8 cellular contexts compared by ENCODE assay signal in the genomic region with DNA sequence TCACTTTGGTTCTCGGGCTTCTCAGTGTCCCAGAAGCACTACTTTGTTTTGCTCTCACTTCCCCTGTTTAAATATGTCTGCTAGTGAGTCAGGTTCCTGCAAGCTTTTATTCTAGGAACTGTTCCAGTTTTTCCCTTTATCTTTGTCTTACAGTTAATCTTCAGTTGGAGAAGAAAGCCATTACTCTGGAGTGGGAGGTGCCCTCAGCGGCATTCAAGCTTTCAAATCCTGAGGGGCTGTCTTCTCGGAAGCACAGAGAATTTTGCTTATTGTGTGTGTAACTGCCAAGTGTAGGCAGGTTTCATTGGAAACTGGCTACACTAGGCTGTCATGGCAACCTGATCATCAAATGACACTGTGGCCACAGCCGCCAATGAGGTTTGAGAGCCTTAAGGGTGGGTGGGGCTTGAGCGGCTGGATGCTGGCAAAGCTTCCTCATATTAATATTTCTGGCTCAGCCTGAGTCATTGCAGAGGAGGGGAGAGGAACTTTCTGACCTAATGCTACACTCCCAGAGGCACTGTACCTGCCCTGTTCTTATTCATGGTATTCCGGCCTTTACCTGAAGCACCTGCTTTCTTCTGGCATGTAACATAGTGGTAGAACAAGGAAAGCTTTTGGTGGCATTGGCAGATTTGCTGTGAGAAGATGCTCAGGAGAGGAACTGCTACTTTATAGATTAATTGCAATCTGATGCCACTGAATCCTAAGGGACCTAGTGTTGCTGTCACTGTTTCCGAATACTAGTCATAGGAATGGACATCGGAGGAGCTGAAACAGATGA. TPM values are rescaled to one million over a fixed set of nuclear protein-coding genes. Genes with fewer than 3 reads are reported as not detected.
DNase-seq lines count a peak whose midpoint lies in the region; ATAC-seq and TF ChIP-seq lines count a peak whose summit lies in the region.

No MANE protein-coding gene starts in this region.

- H3K14ac ChIP-seq in neuronal stem cell (ENCODE audit: low read length): no peak overlapping the region

- no peak overlapping the region for H3K4ac ChIP-seq in neuronal stem cell (ENCODE audit: low read length)

- H2AFZ ChIP-seq in Karpas-422 (ENCODE audit: low read length) (no peak overlapping the region), neuronal stem cell (ENCODE audit: low read length) (peak overlapping the region; percentile 45)

- ATAC-seq in GM21786 (IDR thresholded peaks at IDR 0.05; ENCODE audit: unreplicated experiment): peak; percentile 91

- H3K79me1 ChIP-seq in neuronal stem cell (ENCODE audit: low read depth, low read length): peaks cover 9% of the 10 kb centered on the region

- no peak overlapping the region for H2BK15ac ChIP-seq in neuronal stem cell (ENCODE audit: low read length)

- H2BK12ac ChIP-seq in neuronal stem cell (ENCODE audit: low read length): no peak overlapping the region

- H2AK5ac ChIP-seq in neuronal stem cell (ENCODE audit: low read depth, low read length): no peak overlapping the region

- H2BK5ac ChIP-seq in neuronal stem cell (ENCODE audit: low read length): no peak overlapping the region

- H3K9me2 ChIP-seq in Karpas-422 (replicated peaks; ENCODE audit: insufficient read depth, low read length): no peaks in the 10 kb centered on the region

- H3K27me3 ChIP-seq in Karpas-422 (ENCODE audit: low read length): no peaks in the 10 kb centered on the region
- H3K27me3 ChIP-seq in neuronal stem cell (ENCODE audit: control insufficient read depth in 3 of 3, insufficient read depth in 3 of 3, low read depth in 1 of 3, low read length in 3 of 3): no peaks in the 10 kb centered on the region
- H3K27me3 ChIP-seq in stomach smooth muscle (ENCODE audit: control insufficient read depth in 1 of 2, insufficient read depth in 2 of 2, low read length in 2 of 2): no peaks in the 10 kb centered on the region

- H3K18ac ChIP-seq in neuronal stem cell (ENCODE audit: low read length): no peak overlapping the region

- H4K20me1 ChIP-seq in Karpas-422 (ENCODE audit: insufficient read depth, low read depth, low read length): peaks cover 6% of the 10 kb centered on the region; the same call in 1 of the 2 replicates

- H3K23ac ChIP-seq in neuronal stem cell (ENCODE audit: low read depth, low read length, poor library complexity): no peak overlapping the region

- H2BK120ac ChIP-seq in neuronal stem cell (ENCODE audit: low read depth, low read length): no peak overlapping the region

- H4K91ac ChIP-seq in neuronal stem cell (ENCODE audit: low read depth, low read length, poor library complexity): no peak overlapping the region

- peaks cover 59% of the 10 kb centered on the region for H3K79me2 ChIP-seq in Karpas-422 (ENCODE audit: low read length)

- H3K9me3 ChIP-seq in Karpas-422 (ENCODE audit: low read length) (no peaks in the 10 kb centered on the region), neuronal stem cell (replicated peaks in 1 of 2; ENCODE audit: control insufficient read depth in 2 of 2, insufficient read depth in 1 of 2, low read depth in 1 of 2, low read length in 2 of 2) (no peaks in the 10 kb centered on the region), stomach smooth muscle (ENCODE audit: control insufficient read depth in 2 of 2, low read length in 2 of 2) (no peaks in the 10 kb centered on the region)

- H3K9ac ChIP-seq in Karpas-422 (ENCODE audit: low read length) (peak overlapping the region; percentile 37), neuronal stem cell (ENCODE audit: low read depth, low read length, poor library complexity) (no peak overlapping the region), stomach smooth muscle (ENCODE audit: low read length in 2 of 2) (peak overlapping the region; percentile 74)

- DNase-seq in DMS153 (lab: John Stamatoyannopoulos, UW) (peak; percentile 98), Karpas-422 (peak; percentile 93), SHP77 (lab: John Stamatoyannopoulos, UW) (peak; percentile 78 to 89), fibroblast of villous mesenchyme (ENCODE audit: low read depth) (peak; percentile 98), neuronal stem cell (ENCODE audit: low spot score) (peak; percentile 73)
- peak; percentile 85 for DNase-seq in activated naive CD4-positive, alpha-beta T cell treated with Interleukin-2 at 50 U/mL for 16 hours

- TF ChIP-seq CTCF in fibroblast of villous mesenchyme (IDR thresholded peaks at IDR 0.05; ENCODE audit: insufficient read depth, low read depth, low read length): no peak

- peak overlapping the region; percentile 77 for H3K27ac ChIP-seq in Karpas-422 (ENCODE audit: low read length)
- peak overlapping the region; percentile 60 for H3K27ac ChIP-seq in neuronal stem cell (replicated peaks; ENCODE audit: low read length)
- peak overlapping the region; percentile 94 for H3K27ac ChIP-seq in stomach smooth muscle (ENCODE audit: low read length)

- H3K36me3 ChIP-seq in Karpas-422 (ENCODE audit: insufficient read depth, low read length): no peaks in the 10 kb centered on the region
- peaks cover 0 to 2% of the 10 kb centered on the region in 2 donors for H3K36me3 ChIP-seq in neuronal stem cell (replicated peaks in 1 of 2; ENCODE audit: control insufficient read depth in 2 of 2, insufficient read depth in 2 of 2, low read length in 2 of 2)
- H3K36me3 ChIP-seq in stomach smooth muscle (ENCODE audit: control insufficient read depth in 2 of 2, insufficient read depth in 2 of 2, low read length in 2 of 2): no peaks in the 10 kb centered on the region

- H3K4me2 ChIP-seq in Karpas-422 (ENCODE audit: low read depth, low read length, poor library complexity, severe bottlenecking) (peak overlapping the region; percentile 56), neuronal stem cell (ENCODE audit: insufficient read depth, low read length, poor library complexity, severe bottlenecking) (no peak overlapping the region)

- no peak overlapping the region for H4K8ac ChIP-seq in neuronal stem cell (ENCODE audit: low read depth, low read length)

- WGBS in neuronal stem cell (ENCODE audit: extremely low coverage in 2 of 2, insufficient read length in 2 of 2, insufficient replicate concordance in 1 of 2), 2 donors: no CpG with 5 or more reads among the region's 8 CpGs

- H3K4me3 ChIP-seq in Karpas-422 (ENCODE audit: low read length): peak overlapping the region; percentile 32; the same call in 1 of the 2 replicates
- peak overlapping the region; percentile 46 for H3K4me3 ChIP-seq in fibroblast of villous mesenchyme (ENCODE audit: low read depth, low read length)
- peak overlapping the region in 1 of 2 donors; percentile 13 for H3K4me3 ChIP-seq in neuronal stem cell (ENCODE audit: low read length in 2 of 2)
- peak overlapping the region; percentile 30 to 54 for H3K4me3 ChIP-seq in stomach smooth muscle (ENCODE audit: low read length in 2 of 2)

- peaks cover 55% of the 10 kb centered on the region for H3K4me1 ChIP-seq in Karpas-422 (ENCODE audit: low read length)
- peaks cover 27 to 47% of the 10 kb centered on the region in 2 donors for H3K4me1 ChIP-seq in neuronal stem cell (ENCODE audit: control insufficient read depth in 2 of 2, insufficient read depth in 1 of 2, low read depth in 1 of 2, low read length in 2 of 2)
- H3K4me1 ChIP-seq in stomach smooth muscle (ENCODE audit: control insufficient read depth, insufficient read depth, low read length): peaks cover 60% of the 10 kb centered on the region

RNA-seq across cellular contexts. Expression of a gene that starts 26.3 kb away (rescaled TPM):
- 4.1 and 12.7 TPM in 2 replicates for total RNA-seq in Karpas-422 (2014; rRNA removed; shearing (Covaris generic); ENCODE audit: low replicate concordance)
- 36.1 and 47.5 TPM in 2 replicates for total RNA-seq in fibroblast of villous mesenchyme
- polyA plus RNA-seq in neuronal stem cell (2013, experiment 1 of 2): 7.8 TPM
- 7.4 TPM for polyA plus RNA-seq in neuronal stem cell (2013, experiment 2 of 2)

RNA-seq across cellular contexts. Expression of a gene that starts 27.2 kb away (rescaled TPM):
- total RNA-seq in Karpas-422 (2014; rRNA removed; shearing (Covaris generic); ENCODE audit: low replicate concordance): 7.3 and 13.9 TPM in 2 replicates
- 6.8 and 10.8 TPM in 2 replicates for total RNA-seq in fibroblast of villous mesenchyme
- 6.9 TPM for polyA plus RNA-seq in neuronal stem cell (2013, experiment 1 of 2)
- polyA plus RNA-seq in neuronal stem cell (2013, experiment 2 of 2): 7.8 TPM

RNA-seq across cellular contexts. Expression of a gene that starts 33.2 kb away (rescaled TPM):
- total RNA-seq in Karpas-422 (2014; rRNA removed; shearing (Covaris generic); ENCODE audit: low replicate concordance): 68.4 and 114 TPM in 2 replicates
- 43.6 and 58.6 TPM in 2 replicates for total RNA-seq in fibroblast of villous mesenchyme
- 19.0 TPM for polyA plus RNA-seq in neuronal stem cell (2013, experiment 1 of 2)
- 21.6 TPM for polyA plus RNA-seq in neuronal stem cell (2013, experiment 2 of 2)

RNA-seq across cellular contexts. Expression of a gene that starts 54.9 kb away (rescaled TPM):
- not detected in 2 replicates for total RNA-seq in Karpas-422 (2014; rRNA removed; shearing (Covaris generic); ENCODE audit: low replicate concordance)
- not detected in 2 replicates for total RNA-seq in fibroblast of villous mesenchyme
- 0.08 TPM for polyA plus RNA-seq in neuronal stem cell (2013, experiment 1 of 2)
- 0.10 TPM for polyA plus RNA-seq in neuronal stem cell (2013, experiment 2 of 2)
